In genomic region chr1:189819751-189820150, GRCh38 we compare ENCODE assay signal across 25 cellular contexts.
"Had no signal": no experiment of that assay in that cellular context is flagged by ENCODE, and none has a peak within 500 bp of the region (broad histone marks: within the 10 kb centered on the region; RNA-seq: fewer than 3 reads in every experiment).

No MANE protein-coding gene starts in this region.

- H2AFZ ChIP-seq: hepatocyte had no signal

- H3K9me3 ChIP-seq: colonic mucosa, esophagus squamous epithelium, gastrocnemius medialis had no signal

- ATAC-seq: effector memory CD8-positive, alpha-beta T cell; esophagus mucosa; foreskin keratinocyte; gastrocnemius medialis; gastroesophageal sphincter; heart left ventricle; heart right ventricle had no signal

- H3K27ac ChIP-seq: colonic mucosa, coronary artery, dorsolateral prefrontal cortex, epithelial cell of prostate, esophagus muscularis mucosa, esophagus squamous epithelium, foreskin keratinocyte, gastrocnemius medialis, gastroesophageal sphincter, heart left ventricle, heart right ventricle, hepatocyte had no signal

- H3K36me3 ChIP-seq: colonic mucosa, esophagus muscularis mucosa, esophagus squamous epithelium, gastrocnemius medialis, gastroesophageal sphincter, heart left ventricle, heart right ventricle had no signal

- H3K4me3 ChIP-seq: colonic mucosa, coronary artery, dorsolateral prefrontal cortex, esophagus muscularis mucosa, esophagus squamous epithelium, gastrocnemius medialis, gastroesophageal sphincter, heart left ventricle, heart right ventricle, hepatocyte had no signal

- H3K27me3 ChIP-seq: colonic mucosa, dorsolateral prefrontal cortex, esophagus muscularis mucosa, esophagus squamous epithelium, foreskin keratinocyte, gastrocnemius medialis, gastroesophageal sphincter, heart left ventricle, heart right ventricle, hepatocyte had no signal

- DNase-seq: colonic mucosa; cortex of kidney; dermis blood vessel endothelial cell; dorsolateral prefrontal cortex; effector CD4-positive, alpha-beta T cell; effector CD8-positive, alpha-beta T cell; effector memory CD4-positive, alpha-beta T cell; effector memory CD8-positive, alpha-beta T cell; endodermal cell; erythroblast; esophagus squamous epithelium; foreskin fibroblast; foreskin keratinocyte; foreskin melanocyte; gastrocnemius medialis; glutamatergic neuron; head of caudate nucleus; heart left ventricle; heart right ventricle had no signal

- H3K4me2 ChIP-seq: hepatocyte had no signal

- H3K4me1 ChIP-seq: colonic mucosa, esophagus squamous epithelium, foreskin keratinocyte, gastrocnemius medialis, gastroesophageal sphincter, heart left ventricle, heart right ventricle had no signal

- H3K79me2 ChIP-seq: hepatocyte had no signal
